8 cellular contexts compared by ENCODE assay signal in the genomic region with DNA sequence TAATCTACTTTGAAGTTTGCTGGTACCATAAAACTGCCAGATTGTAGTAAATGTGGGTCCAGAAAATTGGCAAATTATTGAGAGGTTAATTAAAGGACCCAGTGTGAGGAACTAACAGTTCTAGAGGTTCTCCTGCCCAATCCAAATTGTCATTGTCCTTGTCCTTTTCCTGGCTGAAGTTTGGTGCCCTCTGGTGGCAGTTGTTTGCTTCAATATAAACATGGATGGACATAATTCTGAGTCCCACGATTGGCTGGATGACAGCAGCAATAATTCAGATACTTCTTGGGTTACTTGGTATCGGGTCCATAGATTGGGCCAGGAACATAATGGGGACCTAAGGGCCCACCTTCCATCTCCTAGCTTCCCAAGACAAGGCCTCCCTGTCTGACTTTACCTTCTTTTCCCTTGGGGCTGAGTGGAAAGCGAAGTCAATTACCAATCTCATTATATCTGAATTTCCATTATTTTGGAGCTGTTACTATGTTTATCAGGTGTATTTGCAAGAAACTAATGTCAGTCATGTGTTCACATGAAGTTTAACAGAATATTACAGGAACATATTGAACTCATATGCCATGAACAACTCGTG. TPM values are rescaled to one million over a fixed set of nuclear protein-coding genes. Genes with fewer than 3 reads are reported as not detected.
DNase-seq lines count a peak whose midpoint lies in the region; ATAC-seq and TF ChIP-seq lines count a peak whose summit lies in the region.

No MANE protein-coding gene starts in this region.

- peak; percentile 66 for ATAC-seq in left lung
- ATAC-seq in HG02870 (IDR thresholded peaks at IDR 0.05; ENCODE audit: unreplicated experiment) = no peak

- peaks cover 4 to 86% of the 10 kb centered on the region in 2 donors for H3K36me3 ChIP-seq in left lung

- H3K4me1 ChIP-seq in left lung = peaks cover 0 to 15% of the 10 kb centered on the region in 2 donors

- no peaks in the 10 kb centered on the region for H3K27me3 ChIP-seq in left lung

- DNase-seq in SIG-M5 treated with dmso at 0.1 percent for 504 hours (lab: John Stamatoyannopoulos, UW; ENCODE audit: unreplicated experiment) = peak; percentile 55
- no peak for DNase-seq in SIG-M5 (lab: John Stamatoyannopoulos, UW)
- peak; percentile 12 for DNase-seq in NCI-H2171 (lab: John Stamatoyannopoulos, UW)
- DNase-seq in central memory CD4-positive, alpha-beta T cell = peak; percentile 34
- DNase-seq in left lung = peak in 1 of 2 donors; percentile 37
- DNase-seq in stimulated activated CD8-positive, alpha-beta memory T cell treated with anti-CD3 and anti-CD28 coated beads, Interleukin-2, amount 100 ng/mL, for 48 hours (ENCODE audit: low read depth in 2 of 2) = peak; percentile 40 to 46

- no peaks in the 10 kb centered on the region for H3K9me3 ChIP-seq in left lung

- no peak overlapping the region for H3K4me3 ChIP-seq in left lung

- H3K27ac ChIP-seq in VCaP (peak overlapping the region; percentile 94; the same call in 1 of the 2 replicates), left lung (no peak overlapping the region)

- intact Hi-C loops in left lung (cut with DNase I) = no loop called here

- TF ChIP-seq CTCF in VCaP (conservative IDR thresholded peaks at IDR 0.05) = peak; percentile 93
- peak; percentile 50 to 62 for TF ChIP-seq CTCF in left lung (IDR thresholded peaks at IDR 0.05)

RNA-seq across cellular contexts. Expression of a gene that starts 33.8 kb away (rescaled TPM):
- 10 to 100 TPM; 26.2 to 26.7 TPM for total RNA-seq in left lung

RNA-seq across cellular contexts. Expression of a gene that starts 48.3 kb away (rescaled TPM):
- 100 to 1,000 TPM in 1 of 2 donors, 10 to 100 TPM in 1; 88.0 to 108 TPM for total RNA-seq in left lung
